25 cellular contexts compared by ENCODE assay signal in genomic region chr2:217444509-217444908, GRCh38.
"Had no signal": no experiment of that assay in that cellular context is flagged by ENCODE, and none has a peak within 500 bp of the region (broad histone marks: within the 10 kb centered on the region; RNA-seq: fewer than 3 reads in every experiment).

No MANE protein-coding gene starts in this region.

- H3K36me3 ChIP-seq: colonic mucosa, gastroesophageal sphincter, heart left ventricle, left lung had no signal

- H3K4me1 Mint-ChIP-seq: endodermal cell, memory B cell had no signal

- H3K9me3 Mint-ChIP-seq: dendritic cell treated with granulocyte-macrophage colony-stimulating factor and Interleukin-4, amounts not matched to agents 40 ng/mL and 50 ng/mL, for 4 days; endodermal cell; memory B cell had no signal

- H3K4me3 ChIP-seq: colonic mucosa, gastroesophageal sphincter, heart left ventricle, left lung, lung had no signal

- DNase-seq: colonic mucosa; cortex of kidney; effector CD8-positive, alpha-beta T cell; effector memory CD8-positive, alpha-beta T cell; endodermal cell; erythroblast; foreskin keratinocyte; heart left ventricle; hippocampal formation; left cardiac atrium; left lung; left ventricle myocardium superior; mammary epithelial cell; mesendoderm; midbrain had no signal

- H3K27me3 Mint-ChIP-seq: memory B cell had no signal

- FAIRE-seq: endometrium, frontal cortex, islet of Langerhans, keratinocyte had no signal

- ATAC-seq: effector memory CD8-positive, alpha-beta T cell; esophagus mucosa; foreskin keratinocyte; gastroesophageal sphincter; heart left ventricle; left cardiac atrium; left lung; left ventricle myocardium superior had no signal

- H3K4me1 ChIP-seq: colonic mucosa, foreskin keratinocyte, left lung had no signal

- H3K9me3 ChIP-seq: colonic mucosa, gastroesophageal sphincter, left lung had no signal

- H3K27me3 ChIP-seq: colonic mucosa, foreskin keratinocyte, gastroesophageal sphincter, heart left ventricle, left lung had no signal

- H3K27ac Mint-ChIP-seq: dendritic cell treated with granulocyte-macrophage colony-stimulating factor and Interleukin-4, amounts not matched to agents 40 ng/mL and 50 ng/mL, for 4 days; effector memory CD8-positive, alpha-beta T cell; endodermal cell; memory B cell had no signal

- H3K27ac ChIP-seq: colonic mucosa, epithelial cell of prostate, foreskin keratinocyte, gastroesophageal sphincter, heart left ventricle, left lung had no signal

- H3K4me3 Mint-ChIP-seq: dendritic cell treated with granulocyte-macrophage colony-stimulating factor and Interleukin-4, amounts not matched to agents 40 ng/mL and 50 ng/mL, for 4 days; effector memory CD8-positive, alpha-beta T cell; endodermal cell; memory B cell had no signal
